ENCODE assay signal across 7 cellular contexts in genomic region chr22:45159652-45160462, GRCh38. TPM values are rescaled to one million over a fixed set of nuclear protein-coding genes. Genes with fewer than 3 reads are reported as not detected.
A peak's percentile ranks its signal among the peaks of the same experiment; 100 is the strongest.
DNase-seq lines count a peak whose midpoint lies in the region; ATAC-seq and TF ChIP-seq lines count a peak whose summit lies in the region.

No MANE protein-coding gene starts in this region.

- H3K4me1 ChIP-seq in SJCRH30 = peaks cover 12% of the 10 kb centered on the region

- peaks cover 42% of the 10 kb centered on the region for H3K36me3 Mint-ChIP-seq in activated naive CD4-positive, alpha-beta T cell treated with anti-CD3 and anti-CD28 coated beads, Interleukin-2, amount 10 ng/mL, durations not matched to agents 7 days and 5 days

- H3K9me3 Mint-ChIP-seq in activated naive CD4-positive, alpha-beta T cell treated with anti-CD3 and anti-CD28 coated beads, Interleukin-2, amount 10 ng/mL, durations not matched to agents 7 days and 5 days = no peaks in the 10 kb centered on the region

- no peak overlapping the region for H3K4me3 Mint-ChIP-seq in activated naive CD4-positive, alpha-beta T cell treated with anti-CD3 and anti-CD28 coated beads, Interleukin-2, amount 10 ng/mL, durations not matched to agents 7 days and 5 days

- ATAC-seq in GM19324 (IDR thresholded peaks at IDR 0.05; ENCODE audit: low FRiP score, unreplicated experiment) = no peak

- TF ChIP-seq CTCF in fibroblast of villous mesenchyme (IDR thresholded peaks at IDR 0.05; ENCODE audit: insufficient read depth, low read depth, low read length) = peak; percentile 31

- no peaks in the 10 kb centered on the region for H3K27me3 ChIP-seq in SJCRH30

- H3K27ac Mint-ChIP-seq in activated naive CD4-positive, alpha-beta T cell treated with anti-CD3 and anti-CD28 coated beads, Interleukin-2, amount 10 ng/mL, durations not matched to agents 7 days and 5 days = no peak overlapping the region

- H3K4me1 Mint-ChIP-seq in activated naive CD4-positive, alpha-beta T cell treated with anti-CD3 and anti-CD28 coated beads, Interleukin-2, amount 10 ng/mL, durations not matched to agents 7 days and 5 days = peaks cover 39% of the 10 kb centered on the region

- H3K27ac ChIP-seq in SJCRH30 (no peak overlapping the region), skin epidermis (peak overlapping the region in 18 of 21 experiments; percentile 9 to 96 (median 64))

- no peaks in the 10 kb centered on the region for H3K27me3 Mint-ChIP-seq in activated naive CD4-positive, alpha-beta T cell treated with anti-CD3 and anti-CD28 coated beads, Interleukin-2, amount 10 ng/mL, durations not matched to agents 7 days and 5 days

- no peaks in the 10 kb centered on the region for H3K9me3 ChIP-seq in SJCRH30 (replicated peaks)

- H3K4me3 ChIP-seq in SJCRH30 (no peak overlapping the region), fibroblast of villous mesenchyme (ENCODE audit: low read depth, low read length) (no peak overlapping the region), skin epidermis (no peak overlapping the region)

- CTCF ChIA-PET in activated naive CD4-positive, alpha-beta T cell treated with anti-CD3 and anti-CD28 coated beads, Interleukin-2, amount 10 ng/mL, durations not matched to agents 7 days and 5 days (lab: Charles Lee) = interaction anchor here (0.6 to 1.4 kb wide), 4 partner anchors 10 to 377 kb away, joined by 3 to 4 read pairs (median 3); no protein-coding TSS in a partner anchor

- peak; percentile 51 for DNase-seq in H4 (ENCODE audit: low spot score)
- peak; percentile 41 to 69 for DNase-seq in SJCRH30
- DNase-seq in fibroblast of villous mesenchyme (ENCODE audit: low read depth) = peak; percentile 89
- DNase-seq in activated CD4-positive, alpha-beta T cell treated with anti-CD3 and anti-CD28 coated beads, Interleukin-2, amount 50 U/mL, for 1 hour = no peak
- DNase-seq in activated naive CD4-positive, alpha-beta T cell treated with anti-CD3 and anti-CD28 coated beads, Interleukin-2, amount 10 ng/mL, durations not matched to agents 7 days and 5 days = no peak

- peaks cover 8% of the 10 kb centered on the region; the same call in 1 of the 2 replicates for H3K36me3 ChIP-seq in SJCRH30

RNA-seq across cellular contexts. Expression of gene NUP50, which starts 3.9 kb away (rescaled TPM):
- total RNA-seq in H4 (2014; rRNA removed; shearing (Covaris generic)) = 32.1 and 34.6 TPM in 2 replicates
- 52.2 and 58.6 TPM in 2 replicates for total RNA-seq in SJCRH30 (2014; rRNA removed; shearing (Covaris generic))
- 37.4 and 41.9 TPM in 2 replicates for total RNA-seq in fibroblast of villous mesenchyme

Comparison
In these comparisons a context has a peak if more than half of its experiments do, and no peak if none do; other contexts are left out.
1. DNase-seq: peak in H4 (single experiment), SJCRH30 (2 of 2) and fibroblast of villous mesenchyme (single experiment); none in activated CD4-positive, alpha-beta T cell treated with anti-CD3 and anti-CD28 coated beads, Interleukin-2, amount 50 U/mL, for 1 hour (single experiment) and activated naive CD4-positive, alpha-beta T cell treated with anti-CD3 and anti-CD28 coated beads, Interleukin-2, amount 10 ng/mL, durations not matched to agents 7 days and 5 days (single experiment).